ENCODE assay signal across 21 cellular contexts in the genomic region with DNA sequence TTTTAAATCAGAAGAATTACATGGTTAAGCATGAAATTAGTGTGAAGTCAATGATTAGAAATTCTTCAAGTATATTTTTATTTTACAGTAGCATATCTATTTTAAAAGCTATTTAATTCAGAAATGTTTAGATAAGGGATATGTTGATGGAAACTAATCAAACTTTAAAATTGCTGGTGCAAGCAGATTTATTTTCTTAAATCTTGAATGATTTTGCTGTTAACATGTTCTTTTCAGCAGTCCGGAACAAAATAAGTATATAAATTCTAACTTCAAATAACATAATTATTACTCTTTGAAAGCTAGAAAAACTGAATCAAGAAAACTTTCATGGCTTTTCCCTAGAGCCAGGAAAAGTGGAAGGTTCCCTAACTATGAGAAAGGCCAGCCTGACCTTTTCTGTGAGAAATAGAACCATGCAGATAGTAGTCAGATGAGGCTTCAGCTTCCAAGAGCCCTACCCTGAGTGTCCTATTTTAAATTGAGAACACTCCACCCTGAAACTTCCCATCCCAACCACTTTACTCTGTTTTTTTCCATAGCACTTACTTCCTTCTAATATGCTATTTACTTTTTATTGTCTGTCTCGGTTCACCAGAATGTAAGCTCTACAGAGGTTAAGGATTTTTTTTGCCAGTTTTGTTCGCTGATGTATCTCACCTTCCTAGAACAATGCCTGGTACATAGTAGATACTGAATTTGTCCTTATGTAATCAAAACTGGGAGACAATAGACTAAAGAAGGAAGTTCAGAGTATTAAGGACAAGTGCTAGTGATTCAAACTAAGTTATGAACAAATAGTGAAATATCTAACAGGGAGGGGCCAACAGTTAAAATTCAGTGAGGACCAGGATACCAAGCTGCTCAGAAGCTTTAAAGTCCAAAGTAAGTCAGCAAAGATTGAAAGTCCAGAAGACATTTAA.
DNase-seq lines count a peak whose midpoint lies in the region; ATAC-seq and TF ChIP-seq lines count a peak whose summit lies in the region.
"Had no signal": no experiment of that assay in that cellular context is flagged by ENCODE, and none has a peak within 500 bp of the region (broad histone marks: within the 10 kb centered on the region; RNA-seq: fewer than 3 reads in every experiment).

No MANE protein-coding gene starts in this region.

- H2BK5ac ChIP-seq in trophoblast cell (ENCODE audit: low read depth, low read length, poor library complexity), result no peak overlapping the region

- peak; percentile 54 for ATAC-seq in left lung
- ATAC-seq: activated CD8-positive, alpha-beta T cell treated with anti-CD3 and anti-CD28 coated beads, Interleukin-2, amount 10 ng/mL, durations not matched to agents 7 days and 5 days; activated T-cell treated with anti-CD3 and anti-CD28 coated beads, Interleukin-2, amount 50 U/mL, for 4 hours; stimulated activated memory B cell treated with anti-CD40 and anti-IgM and Interleukin-4, amounts not matched to agents 10 μg/mL and 1 μg/mL and 100 μg/mL, for 72 hours had no signal

- H3K36me3 ChIP-seq in left lung (no peaks in the 10 kb centered on the region), suprapubic skin (no peaks in the 10 kb centered on the region), trophoblast cell (ENCODE audit: control insufficient read depth in 1 of 2, insufficient read depth in 2 of 2, low read length in 2 of 2) (no peaks in the 10 kb centered on the region), breast epithelium (no peaks in the 10 kb centered on the region)
- H3K36me3 ChIP-seq: colonic mucosa, tibial artery had no signal

- no peak overlapping the region for H2AK5ac ChIP-seq in trophoblast cell (ENCODE audit: low read length)

- peaks cover 8 to 55% of the 10 kb centered on the region in 2 donors for H3K4me1 ChIP-seq in left lung
- peaks cover 51% of the 10 kb centered on the region for H3K4me1 ChIP-seq in suprapubic skin
- H3K4me1 ChIP-seq in trophoblast cell (ENCODE audit: control insufficient read depth in 1 of 2, insufficient read depth in 2 of 2, low read length in 2 of 2), result peaks cover 3 to 5% of the 10 kb centered on the region in 2 experiments
- H3K4me1 ChIP-seq in breast epithelium, result no peaks in the 10 kb centered on the region
- H3K4me1 ChIP-seq: colonic mucosa had no signal

- no peak overlapping the region for H4K91ac ChIP-seq in trophoblast cell (ENCODE audit: low read depth, low read length)

- no peak overlapping the region for H3K4me2 ChIP-seq in trophoblast cell (ENCODE audit: low read length)

- no peak overlapping the region for H3K4ac ChIP-seq in trophoblast cell (ENCODE audit: low read depth, low read length)

- intact Hi-C loops in left lung (cut with DNase I) (no loop called here), breast epithelium (cut with DNase I; ENCODE audit: low total_unique reads) (no loop called here)

- H3K9ac ChIP-seq in trophoblast cell (ENCODE audit: low read length), result no peak overlapping the region

- TF ChIP-seq EP300 in suprapubic skin (IDR thresholded peaks at IDR 0.05), result no peak

- TF ChIP-seq POLR2A in suprapubic skin (IDR thresholded peaks at IDR 0.05) (no peak), breast epithelium (IDR thresholded peaks at IDR 0.05) (no peak)

- no peaks in the 10 kb centered on the region for H3K79me1 ChIP-seq in trophoblast cell (ENCODE audit: low read length)

- H3K27ac ChIP-seq in epithelial cell of prostate, result peak overlapping the region; percentile 99
- H3K27ac ChIP-seq in left lung, result peak overlapping the region; percentile 7 to 21
- H3K27ac ChIP-seq in suprapubic skin, result peak overlapping the region; percentile 76
- no peak overlapping the region for H3K27ac ChIP-seq in trophoblast cell (ENCODE audit: low read depth, low read length)
- peak overlapping the region in 1 of 2 donors; percentile 14 for H3K27ac ChIP-seq in breast epithelium
- H3K27ac ChIP-seq: C4-2B, colonic mucosa, tibial artery had no signal

- H3K4me3 ChIP-seq in left lung (no peak overlapping the region), suprapubic skin (no peak overlapping the region), trophoblast cell (ENCODE audit: low read depth, low read length) (no peak overlapping the region), breast epithelium (no peak overlapping the region)
- H3K4me3 ChIP-seq: colonic mucosa, tibial artery had no signal

- TF ChIP-seq CTCF in left lung (IDR thresholded peaks at IDR 0.05), result no peak
- TF ChIP-seq CTCF in suprapubic skin (IDR thresholded peaks at IDR 0.05), result no peak
- no peak for TF ChIP-seq CTCF in breast epithelium (IDR thresholded peaks at IDR 0.05)

- no peak overlapping the region for H2AFZ ChIP-seq in trophoblast cell (ENCODE audit: insufficient read depth, low read length, poor library complexity)

- H3K27me3 ChIP-seq in left lung (no peaks in the 10 kb centered on the region), suprapubic skin (no peaks in the 10 kb centered on the region), trophoblast cell (ENCODE audit: insufficient read depth, low read length) (no peaks in the 10 kb centered on the region), breast epithelium (no peaks in the 10 kb centered on the region)
- H3K27me3 ChIP-seq: colonic mucosa, tibial artery had no signal

- H2BK12ac ChIP-seq in trophoblast cell (ENCODE audit: low read length), result no peak overlapping the region

- no peak overlapping the region for H3K18ac ChIP-seq in trophoblast cell (ENCODE audit: low read length)

- H3K79me2 ChIP-seq in trophoblast cell (ENCODE audit: control insufficient read depth, insufficient read depth, low read length, poor library complexity), result no peaks in the 10 kb centered on the region

- no peak overlapping the region for H3K23ac ChIP-seq in trophoblast cell (ENCODE audit: low read length)

- no peak overlapping the region for H4K12ac ChIP-seq in trophoblast cell (ENCODE audit: low read depth, low read length)

- no peak overlapping the region for H4K8ac ChIP-seq in trophoblast cell (ENCODE audit: low read depth, low read length)

- 70% methylated on average over 3 of the region's 3 CpGs for WGBS in suprapubic skin
- WGBS in trophoblast cell (ENCODE audit: extremely low coverage, insufficient coverage, insufficient read length), result no CpG with 5 or more reads among the region's 3 CpGs

- H2BK120ac ChIP-seq in trophoblast cell (ENCODE audit: insufficient read depth, low read length, poor library complexity), result no peak overlapping the region

- DNase-seq in NOMO-1 treated with DMSO at 0.1 percent for 48 hours (lab: John Stamatoyannopoulos, UW; ENCODE audit: unreplicated experiment) (peak; percentile 49), NOMO-1 treated with dmso at 0.1 percent for 144 hours (lab: John Stamatoyannopoulos, UW; ENCODE audit: unreplicated experiment) (no peak), epithelial cell of prostate (ENCODE audit: low read depth, low spot score) (peak; percentile 69), left lung (no peak), suprapubic skin (ENCODE audit: low spot score in 2 of 2) (no peak), trophoblast cell (no peak), breast epithelium (ENCODE audit: low spot score in 2 of 2) (no peak), NCI-H128 (lab: John Stamatoyannopoulos, UW; ENCODE audit: unreplicated experiment) (no peak)
- DNase-seq: activated B cell treated with CpG ODN at 0.5 μM for 24 hours; activated CD8-positive, alpha-beta T cell treated with anti-CD3 and anti-CD28 coated beads, Interleukin-2, amount 10 ng/mL, durations not matched to agents 7 days and 5 days; activated naive CD4-positive, alpha-beta T cell treated with anti-CD3 and anti-CD28 coated beads, Interleukin-2, amount 10 ng/mL, durations not matched to agents 7 days and 5 days; activated T-cell treated with anti-CD3 and anti-CD28 coated beads, Interleukin-2, amount 50 U/mL, for 4 hours; colonic mucosa; DND-41; KBM-7; NCI-H1092; NCI-H69; nephron progenitor cell; tibial artery had no signal

- no peaks in the 10 kb centered on the region for H3K9me3 ChIP-seq in left lung
- H3K9me3 ChIP-seq in suprapubic skin, result no peaks in the 10 kb centered on the region
- no peaks in the 10 kb centered on the region for H3K9me3 ChIP-seq in trophoblast cell (ENCODE audit: insufficient read depth, low read depth, low read length)
- H3K9me3 ChIP-seq in breast epithelium, result no peaks in the 10 kb centered on the region
- H3K9me3 ChIP-seq: colonic mucosa, tibial artery had no signal

- no peak overlapping the region for H3K14ac ChIP-seq in trophoblast cell (ENCODE audit: low read length)

Comparison
In these comparisons a context has a peak if more than half of its experiments do, and no peak if none do; other contexts are left out.
1. DNase-seq: peak in NOMO-1 treated with DMSO at 0.1 percent for 48 hours (single experiment) and epithelial cell of prostate (single experiment); none in NOMO-1 treated with dmso at 0.1 percent for 144 hours (single experiment), left lung (0 of 2), suprapubic skin (0 of 2), trophoblast cell (0 of 2), breast epithelium (0 of 2) and NCI-H128 (single experiment).